Comparison of ENCODE assay signal across 17 cellular contexts in the genomic region with DNA sequence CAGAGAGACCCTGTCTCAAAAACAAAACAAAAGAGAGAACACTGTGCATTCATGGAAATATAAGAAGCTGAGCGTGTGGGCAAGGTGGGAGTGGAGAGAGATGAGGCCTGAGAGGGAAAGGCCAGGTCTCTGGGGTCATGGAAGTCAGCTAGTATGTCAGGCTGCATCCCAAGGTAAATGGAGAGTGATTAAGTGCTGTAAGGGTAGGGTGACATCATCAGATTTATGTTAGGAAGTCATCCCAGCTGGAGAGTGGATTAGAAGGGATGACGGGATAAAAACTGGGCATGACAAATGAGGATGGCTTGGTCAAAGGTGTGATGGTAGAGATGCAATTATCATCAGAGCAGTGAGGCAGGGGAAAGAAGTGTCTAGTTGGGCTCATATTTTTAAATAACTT. TPM values are rescaled to one million over a fixed set of nuclear protein-coding genes. Genes with fewer than 3 reads are reported as not detected.
"Had no signal": no experiment of that assay in that cellular context is flagged by ENCODE, and none has a peak within 500 bp of the region (broad histone marks: within the 10 kb centered on the region; RNA-seq: fewer than 3 reads in every experiment).

No MANE protein-coding gene starts in this region.

- H3K4me3 Mint-ChIP-seq: activated CD4-positive, alpha-beta memory T cell treated with anti-CD3 and anti-CD28 coated beads for 36 hours; endodermal cell had no signal

- H3K4me3 ChIP-seq: tibial nerve had no signal

- DNase-seq: activated CD4-positive, alpha-beta memory T cell treated with anti-CD3 and anti-CD28 coated beads for 36 hours; activated naive CD4-positive, alpha-beta T cell treated with anti-CD3 and anti-CD28 coated beads, Interleukin-2, amount 50 U/mL, for 16 hours; anterior cingulate cortex; cerebellar nuclear complex; dermis blood vessel endothelial cell; hippocampal formation had no signal

- H3K36me3 ChIP-seq: tibial nerve had no signal

- H3K27ac ChIP-seq: parathyroid adenoma had no signal

- ATAC-seq: activated CD4-positive, CD25-positive, alpha-beta regulatory T cell treated with anti-CD3 and anti-CD28 coated beads, Interleukin-2, amount 50 U/mL, for 24 hours; SK-N-SH treated with all-trans-retinoic acid at 6 μM for 48 hours had no signal

- H3K27ac Mint-ChIP-seq: activated CD4-positive, alpha-beta memory T cell treated with anti-CD3 and anti-CD28 coated beads for 36 hours; activated T-helper 2 cell treated with anti-CD3 and anti-CD28 coated beads, Interferon-gamma antibody, Interleukin-2, Interleukin-4, amounts not matched to agents 10 μg/mL and 5 μg/mL and 100 μg/mL, durations not matched to agents 14 hours and 24 hours and 36 hours; endodermal cell had no signal

- H3K27me3 Mint-ChIP-seq: activated CD4-positive, alpha-beta memory T cell treated with anti-CD3 and anti-CD28 coated beads for 36 hours had no signal

- H3K9me3 Mint-ChIP-seq: activated CD4-positive, alpha-beta memory T cell treated with anti-CD3 and anti-CD28 coated beads for 36 hours; activated T-helper 2 cell treated with anti-CD3 and anti-CD28 coated beads, Interferon-gamma antibody, Interleukin-2, Interleukin-4, amounts not matched to agents 10 μg/mL and 5 μg/mL and 100 μg/mL, durations not matched to agents 14 hours and 24 hours and 36 hours; endodermal cell had no signal

- H3K9me3 ChIP-seq: tibial nerve had no signal

RNA-seq across cellular contexts. Expression of a gene that starts 36.9 kb away (rescaled TPM):
- total RNA-seq: activated CD4-positive, alpha-beta memory T cell treated with anti-CD3 and anti-CD28 coated beads for 36 hours; activated T-helper 2 cell treated with anti-CD3 and anti-CD28 coated beads, Interferon-gamma antibody, Interleukin-2, Interleukin-4, amounts not matched to agents 10 μg/mL and 5 μg/mL and 100 μg/mL, durations not matched to agents 14 hours and 24 hours and 36 hours; dermis blood vessel endothelial cell; endodermal cell; kidney epithelial cell; lower leg skin; mesenteric fat pad; renal cortical epithelial cell; T-helper 1 cell treated with Interleukin-12 subunit alpha and Interleukin-12 subunit beta and Interleukin-4 antibody, amounts not matched to agents 30 ng/mL and 1 ng/mL, for 36 hours; tibial nerve had no signal
